19 cellular contexts compared by ENCODE assay signal in genomic region chr1:230836347-230836746, GRCh38.
"Had no signal": no experiment of that assay in that cellular context is flagged by ENCODE, and none has a peak within 500 bp of the region (broad histone marks: within the 10 kb centered on the region; RNA-seq: fewer than 3 reads in every experiment).

No MANE protein-coding gene starts in this region.

- ATAC-seq: activated CD4-positive, CD25-positive, alpha-beta regulatory T cell treated with anti-CD3 and anti-CD28 coated beads, Interleukin-2, amount 50 U/mL, for 24 hours; activated CD8-positive, alpha-beta T cell treated with anti-CD3 and anti-CD28 coated beads for 36 hours; HepG2; PC-3; SK-N-SH treated with all-trans-retinoic acid at 6 μM for 48 hours had no signal

- H3K9me3 ChIP-seq: SJSA1 had no signal

- H3K27me3 ChIP-seq: brain microvascular endothelial cell, SJSA1 had no signal

- H3K4me2 ChIP-seq: KMS-11 had no signal

- H3K9ac ChIP-seq: KMS-11 had no signal

- H3K4me3 ChIP-seq: SJSA1 had no signal

- H3K27ac ChIP-seq: brain microvascular endothelial cell, KMS-11, SJSA1 had no signal

- DNase-seq: activated CD4-positive, alpha-beta T cell treated with anti-CD3 and anti-CD28 coated beads for 4 hours; activated CD8-positive, alpha-beta memory T cell treated with anti-CD3 and anti-CD28 coated beads, Interleukin-2, amount 50 U/mL, for 48 hours; activated CD8-positive, alpha-beta T cell treated with anti-CD3 and anti-CD28 coated beads for 36 hours; activated T-cell treated with anti-CD3 and anti-CD28 coated beads, Interleukin-2, amount 50 U/mL, for 1 hour; brain microvascular endothelial cell; NCI-H1105 treated with DMSO at 0.1 percent for 48 hours; NCI-H1436 treated with DMSO at 0.1 percent for 48 hours; NCI-H187; NCI-H2081; NCI-H446; NCI-H524; PC-3; SHP77; SW 1271 had no signal

- H3K4me1 ChIP-seq: SJSA1 had no signal
